9 cellular contexts compared by ENCODE assay signal in the genomic region with DNA sequence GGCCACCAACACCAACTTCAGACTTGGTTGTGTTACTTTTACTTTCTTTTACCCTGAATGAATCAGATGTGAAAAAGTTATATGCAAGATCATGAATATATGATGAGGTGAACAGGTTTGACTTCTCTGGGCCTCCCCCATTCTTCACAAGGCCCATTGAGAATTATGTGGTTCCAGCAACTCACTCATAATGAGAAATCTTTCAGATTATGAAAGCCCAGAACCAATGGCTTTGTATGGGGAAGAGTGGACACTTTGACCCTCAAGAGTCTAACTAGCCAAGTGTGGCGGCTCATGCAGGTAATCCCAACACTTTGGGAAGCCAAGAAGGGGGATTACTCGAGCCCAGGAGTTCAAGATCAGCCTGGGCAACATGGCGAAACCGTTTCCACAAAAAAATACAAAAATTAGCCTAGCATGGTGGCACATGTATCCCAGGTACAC. TPM values are rescaled to one million over a fixed set of nuclear protein-coding genes. Genes with fewer than 3 reads are reported as not detected.
DNase-seq lines count a peak whose midpoint lies in the region; ATAC-seq and TF ChIP-seq lines count a peak whose summit lies in the region.
"Had no signal": no experiment of that assay in that cellular context is flagged by ENCODE, and none has a peak within 500 bp of the region (broad histone marks: within the 10 kb centered on the region; RNA-seq: fewer than 3 reads in every experiment).

No MANE protein-coding gene starts in this region.

- no peak for TF ChIP-seq POLR2A in tibial nerve (IDR thresholded peaks at IDR 0.05)

- TF ChIP-seq EP300 in tibial nerve (IDR thresholded peaks at IDR 0.05), result no peak

- H3K4me3 ChIP-seq in left lung, result no peak overlapping the region
- no peak overlapping the region for H3K4me3 ChIP-seq in tibial nerve

- H3K4me3 Mint-ChIP-seq in activated naive CD4-positive, alpha-beta T cell treated with anti-CD3 and anti-CD28 coated beads for 36 hours, result no peak overlapping the region
- H3K4me3 Mint-ChIP-seq in stimulated activated naive B cell treated with anti-CD40 and anti-IgM and Interleukin-4, amounts not matched to agents 10 μg/mL and 1 μg/mL and 100 μg/mL, for 72 hours, result no peak overlapping the region

- H3K4me1 ChIP-seq in left lung (no peaks in the 10 kb centered on the region), tibial nerve (no peaks in the 10 kb centered on the region)

- TF ChIP-seq CTCF in left lung (IDR thresholded peaks at IDR 0.05) (no peak), tibial nerve (IDR thresholded peaks at IDR 0.05) (no peak)

- H3K27ac ChIP-seq in left lung (no peak overlapping the region), tibial nerve (no peak overlapping the region)

- intact Hi-C loops in activated naive CD4-positive, alpha-beta T cell treated with anti-CD3 and anti-CD28 coated beads for 36 hours (cut with micrococcal nuclease), result loop anchor here (1.0 to 5.0 kb wide), 6 partner anchors 16 to 178 kb away; a partner anchor contains a TSS
- intact Hi-C loops in left lung (cut with DNase I), result no loop called here

- H3K27me3 Mint-ChIP-seq in activated naive CD4-positive, alpha-beta T cell treated with anti-CD3 and anti-CD28 coated beads for 36 hours (ENCODE audit: low read depth), result no peaks in the 10 kb centered on the region
- H3K27me3 Mint-ChIP-seq in stimulated activated naive B cell treated with anti-CD40 and anti-IgM and Interleukin-4, amounts not matched to agents 10 μg/mL and 1 μg/mL and 100 μg/mL, for 72 hours, result no peaks in the 10 kb centered on the region

- H3K36me3 Mint-ChIP-seq in activated naive CD4-positive, alpha-beta T cell treated with anti-CD3 and anti-CD28 coated beads for 36 hours (ENCODE audit: low read depth), result peaks cover 38% of the 10 kb centered on the region
- peaks cover 11 to 19% of the 10 kb centered on the region in 2 donors for H3K36me3 Mint-ChIP-seq in stimulated activated naive B cell treated with anti-CD40 and anti-IgM and Interleukin-4, amounts not matched to agents 10 μg/mL and 1 μg/mL and 100 μg/mL, for 72 hours

- ATAC-seq in GM21619 (IDR thresholded peaks at IDR 0.05; ENCODE audit: unreplicated experiment), result peak; percentile 76
- peak; percentile 74 for ATAC-seq in HG03354 (IDR thresholded peaks at IDR 0.05; ENCODE audit: poor library complexity, severe bottlenecking, unreplicated experiment)
- peak; percentile 97 to 98 for ATAC-seq in stimulated activated naive B cell treated with anti-CD40 and anti-IgM and Interleukin-4, amounts not matched to agents 10 μg/mL and 1 μg/mL and 100 μg/mL, for 72 hours (replicated peaks)
- no peak for ATAC-seq in left lung
- ATAC-seq: left lobe of liver had no signal

- H3K9me3 Mint-ChIP-seq in activated naive CD4-positive, alpha-beta T cell treated with anti-CD3 and anti-CD28 coated beads for 36 hours, result no peaks in the 10 kb centered on the region
- H3K9me3 Mint-ChIP-seq in stimulated activated naive B cell treated with anti-CD40 and anti-IgM and Interleukin-4, amounts not matched to agents 10 μg/mL and 1 μg/mL and 100 μg/mL, for 72 hours, result no peaks in the 10 kb centered on the region

- 76 to 87% methylated on average over 4 of the region's 4 CpGs for WGBS in tibial nerve, 2 donors

- CTCF ChIA-PET in activated naive CD4-positive, alpha-beta T cell treated with anti-CD3 and anti-CD28 coated beads for 36 hours (lab: Charles Lee), result no interaction called here

- H3K27ac Mint-ChIP-seq in activated naive CD4-positive, alpha-beta T cell treated with anti-CD3 and anti-CD28 coated beads for 36 hours, result peak overlapping the region; percentile 56
- H3K27ac Mint-ChIP-seq in stimulated activated naive B cell treated with anti-CD40 and anti-IgM and Interleukin-4, amounts not matched to agents 10 μg/mL and 1 μg/mL and 100 μg/mL, for 72 hours, result peak overlapping the region; percentile 25

- peaks cover 0 to 38% of the 10 kb centered on the region in 2 donors for H3K36me3 ChIP-seq in left lung
- H3K36me3 ChIP-seq in tibial nerve, result peaks cover 0 to 47% (median 0%) of the 10 kb centered on the region in 3 donors

- peaks cover 59% of the 10 kb centered on the region for H3K4me1 Mint-ChIP-seq in activated naive CD4-positive, alpha-beta T cell treated with anti-CD3 and anti-CD28 coated beads for 36 hours (ENCODE audit: low read depth)
- peaks cover 11 to 33% of the 10 kb centered on the region in 2 donors for H3K4me1 Mint-ChIP-seq in stimulated activated naive B cell treated with anti-CD40 and anti-IgM and Interleukin-4, amounts not matched to agents 10 μg/mL and 1 μg/mL and 100 μg/mL, for 72 hours

- H3K9me3 ChIP-seq in left lung, result no peaks in the 10 kb centered on the region
- no peaks in the 10 kb centered on the region for H3K9me3 ChIP-seq in tibial nerve

- DNase-seq in activated naive CD4-positive, alpha-beta T cell treated with anti-CD3 and anti-CD28 coated beads for 36 hours, result peak; percentile 67
- DNase-seq in activated naive CD4-positive, alpha-beta T cell treated with Interleukin-2 at 50 U/mL for 16 hours, result no peak
- peak; percentile 15 for DNase-seq in stimulated activated naive B cell treated with anti-CD40 and anti-IgM and Interleukin-4, amounts not matched to agents 10 μg/mL and 1 μg/mL and 100 μg/mL, for 72 hours
- DNase-seq in GDM1 (lab: John Stamatoyannopoulos, UW) (no peak), left lung (no peak), tibial nerve (ENCODE audit: low spot score in 2 of 2) (no peak)

- H3K27me3 ChIP-seq in left lung, result no peaks in the 10 kb centered on the region
- H3K27me3 ChIP-seq in tibial nerve, result no peaks in the 10 kb centered on the region

RNA-seq across cellular contexts. Expression of a gene that starts 16.1 kb away (rescaled TPM):
- 10 to 100 TPM; 76.1 to 77.7 TPM for total RNA-seq in activated naive CD4-positive, alpha-beta T cell treated with anti-CD3 and anti-CD28 coated beads for 36 hours
- total RNA-seq in left lung (10 to 100 TPM; 37.3 to 40.6 TPM), tibial nerve (10 to 100 TPM; 40.4 to 71.8 (median 51.3) TPM)

RNA-seq across cellular contexts. Expression of a gene that starts 43.5 kb away (rescaled TPM):
- total RNA-seq in activated naive CD4-positive, alpha-beta T cell treated with anti-CD3 and anti-CD28 coated beads for 36 hours, result 100 to 1,000 TPM; 108 to 111 TPM
- total RNA-seq in left lung (10 to 100 TPM; 28.6 to 34.5 TPM), tibial nerve (10 to 100 TPM in 3 of 4 donors, 1 to 10 TPM in 1; 9.9 to 18.6 (median 12.2) TPM)

Comparison
In these comparisons a context has a peak if more than half of its experiments do, and no peak if none do; other contexts are left out.
1. DNase-seq: peak in activated naive CD4-positive, alpha-beta T cell treated with anti-CD3 and anti-CD28 coated beads for 36 hours (single experiment) and stimulated activated naive B cell treated with anti-CD40 and anti-IgM and Interleukin-4, amounts not matched to agents 10 μg/mL and 1 μg/mL and 100 μg/mL, for 72 hours (single experiment); none in activated naive CD4-positive, alpha-beta T cell treated with Interleukin-2 at 50 U/mL for 16 hours (single experiment), GDM1 (single experiment), left lung (0 of 2) and tibial nerve (0 of 2).